In the genomic region with DNA sequence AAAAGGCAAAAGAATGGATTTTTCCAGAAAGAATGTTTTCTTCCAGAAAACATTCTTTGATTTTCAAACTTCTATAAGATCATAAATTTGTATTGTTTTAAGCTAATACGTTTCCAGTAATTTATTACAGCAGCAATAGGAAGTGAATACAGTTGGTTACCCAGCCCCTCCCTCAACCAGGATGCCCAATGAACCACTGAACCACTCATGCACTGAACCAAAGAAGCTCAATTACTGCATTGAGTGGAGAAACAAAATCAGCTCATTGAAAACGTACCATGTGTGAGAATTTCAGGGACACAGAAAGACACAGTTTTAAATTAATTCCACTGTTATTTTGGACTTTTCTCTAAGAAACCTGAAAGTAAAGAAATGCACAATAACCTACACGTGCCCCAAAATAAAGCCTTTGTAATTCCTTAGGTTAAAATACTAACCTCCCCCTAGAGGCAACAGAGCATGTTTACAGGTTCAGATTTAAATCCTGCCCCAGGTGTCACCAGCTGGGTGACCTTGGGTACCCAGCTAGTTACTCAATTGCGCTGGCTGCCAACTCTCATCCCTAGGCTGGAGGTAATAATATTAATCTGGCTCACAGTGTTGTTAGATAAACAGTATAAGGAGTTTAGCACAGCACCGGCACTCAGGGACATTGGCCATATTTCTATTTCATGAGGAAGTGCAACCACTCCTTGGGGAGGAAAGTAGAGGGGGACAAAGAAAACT, we compare ENCODE assay signal across 8 cellular contexts.
DNase-seq lines count a peak whose midpoint lies in the region; ATAC-seq and TF ChIP-seq lines count a peak whose summit lies in the region.

No MANE protein-coding gene starts in this region.

- no peak overlapping the region for H3K4me3 Mint-ChIP-seq in activated CD4-positive, alpha-beta memory T cell treated with anti-CD3 and anti-CD28 coated beads, Interleukin-2, amount 10 ng/mL, durations not matched to agents 7 days and 5 days

- POLR2A ChIA-PET in OCI-LY7 (lab: Charles Lee), result interaction anchor here (0.6 to 1.0 kb wide), 3 partner anchors 19 to 625 kb away, joined by 3 to 4 read pairs (median 3); no protein-coding TSS in a partner anchor
- POLR2A ChIA-PET in activated CD4-positive, alpha-beta memory T cell treated with anti-CD3 and anti-CD28 coated beads, Interleukin-2, amount 10 ng/mL, durations not matched to agents 7 days and 5 days (lab: Charles Lee), result no interaction called here

- no peaks in the 10 kb centered on the region for H3K36me3 Mint-ChIP-seq in activated CD4-positive, alpha-beta memory T cell treated with anti-CD3 and anti-CD28 coated beads, Interleukin-2, amount 10 ng/mL, durations not matched to agents 7 days and 5 days (ENCODE audit: low read depth)

- no peak overlapping the region for H3K27ac ChIP-seq in OCI-LY7 (ENCODE audit: low read depth, low read length, poor library complexity, severe bottlenecking)

- no peaks in the 10 kb centered on the region for H3K36me3 ChIP-seq in OCI-LY7 (ENCODE audit: insufficient read depth, low read length)

- ATAC-seq in GM18907 (IDR thresholded peaks at IDR 0.05; ENCODE audit: unreplicated experiment) (peak; percentile 50), left cardiac atrium (peak; percentile 7 to 33), GM21619 (IDR thresholded peaks at IDR 0.05; ENCODE audit: unreplicated experiment) (no peak)

- peaks cover 6% of the 10 kb centered on the region for H3K27me3 Mint-ChIP-seq in activated CD4-positive, alpha-beta memory T cell treated with anti-CD3 and anti-CD28 coated beads, Interleukin-2, amount 10 ng/mL, durations not matched to agents 7 days and 5 days

- peak; percentile 16 for TF ChIP-seq CTCF in AG09309 (IDR thresholded peaks at IDR 0.05; ENCODE audit: control insufficient read depth, insufficient read depth, low read depth, low read length, missing control alignments)
- peak; percentile 77 for TF ChIP-seq CTCF in OCI-LY7 (conservative IDR thresholded peaks at IDR 0.05; ENCODE audit: low read length)

- no peaks in the 10 kb centered on the region for H3K9me3 Mint-ChIP-seq in activated CD4-positive, alpha-beta memory T cell treated with anti-CD3 and anti-CD28 coated beads, Interleukin-2, amount 10 ng/mL, durations not matched to agents 7 days and 5 days

- no peaks in the 10 kb centered on the region for H3K4me1 Mint-ChIP-seq in activated CD4-positive, alpha-beta memory T cell treated with anti-CD3 and anti-CD28 coated beads, Interleukin-2, amount 10 ng/mL, durations not matched to agents 7 days and 5 days

- no peak overlapping the region for H3K27ac Mint-ChIP-seq in activated CD4-positive, alpha-beta memory T cell treated with anti-CD3 and anti-CD28 coated beads, Interleukin-2, amount 10 ng/mL, durations not matched to agents 7 days and 5 days

- no peak for DNase-seq in AG09309 (ENCODE audit: low read depth)
- peak; percentile 55 for DNase-seq in OCI-LY7 (ENCODE audit: low spot score)
- DNase-seq in left cardiac atrium, result no peak
- no peak for DNase-seq in activated CD4-positive, alpha-beta memory T cell treated with anti-CD3 and anti-CD28 coated beads, Interleukin-2, amount 10 ng/mL, durations not matched to agents 7 days and 5 days
- no peak for DNase-seq in central memory CD4-positive, alpha-beta T cell
- no peak for DNase-seq in DMS114 treated with DMSO at 0.1 percent for 48 hours (lab: John Stamatoyannopoulos, UW; ENCODE audit: unreplicated experiment)

- H4K20me1 ChIP-seq in OCI-LY7 (ENCODE audit: insufficient read depth, low read length), result no peaks in the 10 kb centered on the region

- peaks cover 4% of the 10 kb centered on the region for H3K4me1 ChIP-seq in OCI-LY7 (ENCODE audit: insufficient read depth, low read length, poor library complexity, severe bottlenecking)

- H2AFZ ChIP-seq in OCI-LY7 (ENCODE audit: low read length), result peak overlapping the region; percentile 16; the same call in 1 of the 2 replicates

- intact Hi-C loops in OCI-LY7 (cut with micrococcal nuclease; ENCODE audit: unreplicated experiment) (no loop called here), left cardiac atrium (cut with DNase I) (no loop called here)

- no TSS peak for BruUV-seq in OCI-LY7 (replicated peaks; lab: Mats Ljungman, UMichigan)

- peak overlapping the region; percentile 10; the same call in 1 of the 2 replicates for H3K4me2 ChIP-seq in OCI-LY7 (ENCODE audit: low read length)

- H3K4me3 ChIP-seq in AG09309 (ENCODE audit: control insufficient read depth, low read depth, low read length) (no peak overlapping the region), OCI-LY7 (ENCODE audit: low read depth, low read length, poor library complexity, severe bottlenecking) (no peak overlapping the region)

- CTCF ChIA-PET in OCI-LY7 (lab: Charles Lee; ENCODE audit: unreplicated experiment), result no interaction called here
- CTCF ChIA-PET in activated CD4-positive, alpha-beta memory T cell treated with anti-CD3 and anti-CD28 coated beads, Interleukin-2, amount 10 ng/mL, durations not matched to agents 7 days and 5 days (lab: Charles Lee), result interaction anchor here (0.8 to 2.0 kb wide), 3 partner anchors 12 to 300 kb away, joined by 3 to 11 read pairs (median 3); no protein-coding TSS in a partner anchor

- H3K9me2 ChIP-seq in OCI-LY7 (ENCODE audit: insufficient read depth, low read length), result no peaks in the 10 kb centered on the region

- no peaks in the 10 kb centered on the region for H3K9me3 ChIP-seq in OCI-LY7 (ENCODE audit: low read length)

- no peaks in the 10 kb centered on the region for H3K79me2 ChIP-seq in OCI-LY7 (ENCODE audit: insufficient read depth, low read depth, low read length)
